Comparison of ENCODE assay signal across 8 cellular contexts in genomic region chr15:90529369-90530249, GRCh38. TPM values are rescaled to one million over a fixed set of nuclear protein-coding genes. Genes with fewer than 3 reads are reported as not detected.
DNase-seq lines count a peak whose midpoint lies in the region; ATAC-seq, FAIRE-seq and TF ChIP-seq lines count a peak whose summit lies in the region.

Gene CRTC3 (plus strand): TSS chr15:90529923. CDS start chr15:90530072, 149 bp downstream.

- FAIRE-seq in GM18507 (lab: Jason Lieb, UNC): no peak
- peak; percentile 15 for FAIRE-seq in endothelial cell of umbilical vein (lab: Jason Lieb, UNC)

- peak in 1 of 2 donors; percentile 11 for TF ChIP-seq CTCF in endothelial cell of umbilical vein (IDR thresholded peaks at IDR 0.05; ENCODE audit: extremely low read depth in 1 of 2, insufficient read depth in 1 of 2, low read depth in 1 of 2, low read length in 2 of 2)

- POLR2A ChIA-PET in endothelial cell of umbilical vein (lab: Charles Lee): interaction anchor here (0.7 kb wide), 1 partner anchor 328 kb away, joined by 3 read pairs; no protein-coding TSS in a partner anchor

- H3K27me3 ChIP-seq in endothelial cell of umbilical vein (ENCODE audit: control insufficient read depth in 2 of 2, insufficient read depth in 2 of 2, low read length in 2 of 2) (no peaks in the 10 kb centered on the region), mononuclear cell (ENCODE audit: insufficient read depth, low read length) (no peaks in the 10 kb centered on the region)

- H3K4me3 ChIP-seq in endothelial cell of umbilical vein (replicated peaks in 1 of 3; ENCODE audit: insufficient read depth in 1 of 3, low read depth in 1 of 3, low read length in 3 of 3) (peak within 1 kb of the TSS; percentile 46 to 81 (median 65)), mononuclear cell (ENCODE audit: low read length) (peak within 1 kb of the TSS; percentile 55)

- peak within 1 kb of the TSS; percentile 50 for H3K27ac ChIP-seq in endothelial cell of umbilical vein (ENCODE audit: insufficient read depth, low read depth, low read length)

- peak; percentile 54 for ATAC-seq in HG02970 (IDR thresholded peaks at IDR 0.05; ENCODE audit: low FRiP score, unreplicated experiment)
- peak; percentile 90 for ATAC-seq in stimulated activated memory B cell treated with anti-CD40 and anti-IgM and Interleukin-4, amounts not matched to agents 10 μg/mL and 1 μg/mL and 100 μg/mL, for 72 hours

- H3K4me2 ChIP-seq in endothelial cell of umbilical vein (ENCODE audit: insufficient read depth, low read length): peak within 1 kb of the TSS; percentile 69

- no peaks in the 10 kb centered on the region for H3K36me3 Mint-ChIP-seq in stimulated activated memory B cell treated with anti-CD40 and anti-IgM and Interleukin-4, amounts not matched to agents 10 μg/mL and 1 μg/mL and 100 μg/mL, for 72 hours

- H3K4me1 Mint-ChIP-seq in stimulated activated memory B cell treated with anti-CD40 and anti-IgM and Interleukin-4, amounts not matched to agents 10 μg/mL and 1 μg/mL and 100 μg/mL, for 72 hours: peaks cover 37% of the 10 kb centered on the region

- peak within 1 kb of the TSS; percentile 73 for H3K9ac ChIP-seq in endothelial cell of umbilical vein (replicated peaks; ENCODE audit: extremely low read depth, insufficient read depth, low read length)

- peak within 1 kb of the TSS; percentile 86 for H2AFZ ChIP-seq in endothelial cell of umbilical vein (ENCODE audit: low read depth, low read length)

- H3K9me3 Mint-ChIP-seq in stimulated activated memory B cell treated with anti-CD40 and anti-IgM and Interleukin-4, amounts not matched to agents 10 μg/mL and 1 μg/mL and 100 μg/mL, for 72 hours: no peaks in the 10 kb centered on the region

- no peaks in the 10 kb centered on the region for H3K27me3 Mint-ChIP-seq in stimulated activated memory B cell treated with anti-CD40 and anti-IgM and Interleukin-4, amounts not matched to agents 10 μg/mL and 1 μg/mL and 100 μg/mL, for 72 hours

- H4K20me1 ChIP-seq in endothelial cell of umbilical vein (replicated peaks; ENCODE audit: control insufficient read depth, extremely low read depth, insufficient read depth, low read length): peaks cover 2% of the 10 kb centered on the region

- dilution Hi-C loops in endothelial cell of umbilical vein (cut with MboI; ENCODE audit: extremely low pct_ligation_motif_present, low sequenced_read_pairs): no loop called here

- H3K27ac Mint-ChIP-seq in stimulated activated memory B cell treated with anti-CD40 and anti-IgM and Interleukin-4, amounts not matched to agents 10 μg/mL and 1 μg/mL and 100 μg/mL, for 72 hours: peak within 1 kb of the TSS; percentile 79

- peak within 1 kb of the TSS; percentile 92 for H3K4me3 Mint-ChIP-seq in stimulated activated memory B cell treated with anti-CD40 and anti-IgM and Interleukin-4, amounts not matched to agents 10 μg/mL and 1 μg/mL and 100 μg/mL, for 72 hours

- intact Hi-C loops in endothelial cell of umbilical vein (cut with micrococcal nuclease): loop anchor here (5.0 to 10.0 kb wide), 2 partner anchors 43 to 355 kb away; partner anchors contain the start of gene FES

- TF ChIP-seq POLR2A in endothelial cell of umbilical vein (IDR thresholded peaks at IDR 0.05; ENCODE audit: low read depth, low read length): peak; percentile 74

- CTCF ChIA-PET in endothelial cell of umbilical vein (lab: Charles Lee): interaction anchor here (1.0 to 2.5 kb wide), 7 partner anchors 9 to 356 kb away, joined by 3 to 13 read pairs (median 3); no protein-coding TSS in a partner anchor

- peaks cover 9% of the 10 kb centered on the region for H3K4me1 ChIP-seq in endothelial cell of umbilical vein (ENCODE audit: control insufficient read depth, extremely low read depth, insufficient read depth, low read length)
- peaks cover 28% of the 10 kb centered on the region for H3K4me1 ChIP-seq in mononuclear cell (ENCODE audit: insufficient read depth, low read length)

- TSS peak; percentile 61 for BruUV-seq in endothelial cell of umbilical vein (replicated peaks; lab: Mats Ljungman, UMichigan)

- DNase-seq in A172 (ENCODE audit: low spot score) (no peak), GM18507 (ENCODE audit: extremely low spot score, insufficient read length, low read depth) (peak; percentile 52), NCI-H774 (lab: John Stamatoyannopoulos, UW) (peak; percentile 16), endothelial cell of umbilical vein (ENCODE audit: low read depth, low spot score) (peak; percentile 49)
- peak; percentile 77 for DNase-seq in activated CD8-positive, alpha-beta memory T cell treated with anti-CD3 and anti-CD28 coated beads, Interleukin-2, amount 50 U/mL, for 48 hours

- no peaks in the 10 kb centered on the region for H3K9me1 ChIP-seq in endothelial cell of umbilical vein (replicated peaks; ENCODE audit: control insufficient read depth, extremely low read depth, insufficient read depth, low read length)

- no peaks in the 10 kb centered on the region for H3K9me3 ChIP-seq in endothelial cell of umbilical vein (replicated peaks; ENCODE audit: control insufficient read depth, insufficient read depth, low read length)
- no peaks in the 10 kb centered on the region for H3K9me3 ChIP-seq in mononuclear cell (ENCODE audit: low read depth, low read length)

- H3K36me3 ChIP-seq in endothelial cell of umbilical vein (ENCODE audit: control insufficient read depth in 2 of 2, extremely low read depth in 1 of 2, insufficient read depth in 2 of 2, low read length in 2 of 2): no peaks in the 10 kb centered on the region

- peaks cover 38% of the 10 kb centered on the region for H3K79me2 ChIP-seq in endothelial cell of umbilical vein (ENCODE audit: control insufficient read depth, insufficient read depth, low read length)

TF ChIP-seq in endothelial cell of umbilical vein, 7 proteins besides CTCF, POLR2A, EP300 and RAD21:
- TF ChIP-seq GATA2 (IDR thresholded peaks at IDR 0.05; ENCODE audit: insufficient read depth, insufficient read length, low read depth, low read length) (no peak), POLR2AphosphoS5 (IDR thresholded peaks at IDR 0.05; ENCODE audit: insufficient read depth, low read depth, low read length) (peak; percentile 60)

RNA-seq across cellular contexts. Expression of gene CRTC3, which starts in this region (rescaled TPM):
- 10.3 and 14.0 TPM in 2 replicates for total RNA-seq in A172 (2014; rRNA removed; shearing (Covaris generic))
- total RNA-seq in endothelial cell of umbilical vein (25.9 and 26.4 TPM in 2 replicates), mononuclear cell (58.2 TPM)
- 15.3 and 16.2 TPM in 2 replicates for polyA plus RNA-seq in endothelial cell of umbilical vein
- polyA plus RNA-seq in endothelial cell of umbilical vein (2011; cell fraction: cytosol; rRNA removed): 14.1 and 14.5 TPM in 2 replicates
- 30.1 and 40.1 TPM in 2 replicates for polyA plus RNA-seq in endothelial cell of umbilical vein (2011; cell fraction: nucleus; rRNA removed)
- 14.4 and 16.6 TPM in 2 replicates for polyA plus RNA-seq in endothelial cell of umbilical vein (2012)
- 27.5 and 28.1 TPM in 2 replicates for polyA minus RNA-seq in endothelial cell of umbilical vein
- polyA minus RNA-seq in endothelial cell of umbilical vein (2011; cell fraction: cytosol; rRNA and poly(A)+ RNA removed): 55.4 TPM
- polyA minus RNA-seq in endothelial cell of umbilical vein (2011; cell fraction: nucleus; rRNA and poly(A)+ RNA removed): 28.9 and 35.4 TPM in 2 replicates
